In genomic region chr14:31456841-31457664, GRCh38 we compare ENCODE assay signal across 8 cellular contexts. TPM values are rescaled to one million over a fixed set of nuclear protein-coding genes. Genes with fewer than 3 reads are reported as not detected.
A peak's percentile ranks its signal among the peaks of the same experiment; 100 is the strongest.
DNase-seq lines count a peak whose midpoint lies in the region; ATAC-seq and TF ChIP-seq lines count a peak whose summit lies in the region.

Gene DTD2 (minus strand): TSS chr14:31457506. CDS start chr14:31457393, 113 bp downstream.

- WGBS in esophagus, 2 donors, result 3% methylated on average over 68 to 70 of the region's 70 CpGs

- H3K36me3 ChIP-seq in esophagus (ENCODE audit: control insufficient read depth in 2 of 2, insufficient read depth in 2 of 2, low read length in 1 of 2) (no peaks in the 10 kb centered on the region), muscle layer of duodenum (ENCODE audit: control insufficient read depth in 1 of 2, insufficient read depth in 2 of 2, low read length in 2 of 2) (peaks cover 2 to 4% of the 10 kb centered on the region in 2 donors)

- H3K27me3 ChIP-seq in esophagus (ENCODE audit: control insufficient read depth in 1 of 2, insufficient read depth in 2 of 2, low read length in 2 of 2), result no peaks in the 10 kb centered on the region
- H3K27me3 ChIP-seq in muscle layer of duodenum (ENCODE audit: low read depth, low read length), result no peaks in the 10 kb centered on the region

- peak within 1 kb of the TSS; percentile 89 to 90 for H3K27ac ChIP-seq in esophagus (ENCODE audit: low read depth in 2 of 2, low read length in 1 of 2)
- H3K27ac ChIP-seq in muscle layer of duodenum (ENCODE audit: low read length), result peak within 1 kb of the TSS; percentile 93

- DNase-seq in DMS53 treated with DMSO at 0.1 percent for 48 hours (lab: John Stamatoyannopoulos, UW; ENCODE audit: unreplicated experiment), result peak; percentile 78
- DNase-seq in KG1 (lab: John Stamatoyannopoulos, UW), result peak; percentile 95
- DNase-seq in activated T-cell treated with anti-CD3 and anti-CD28 coated beads, Interleukin-2, amount 50 U/mL, for 48 hours, result peak; percentile 93 to 95
- peak; percentile 81 to 87 for DNase-seq in stimulated activated CD8-positive, alpha-beta memory T cell treated with anti-CD3 and anti-CD28 coated beads, Interleukin-7, amount 100 ng/mL, for 4 hours (ENCODE audit: low read depth in 2 of 2)

- ATAC-seq in GM21723 (IDR thresholded peaks at IDR 0.05; ENCODE audit: unreplicated experiment), result peak; percentile 99

- H3K4me3 ChIP-seq in esophagus (ENCODE audit: low read depth in 1 of 2, low read length in 2 of 2) (peak within 1 kb of the TSS; percentile 64 to 92), muscle layer of duodenum (ENCODE audit: low read depth in 1 of 2, low read length in 2 of 2) (peak within 1 kb of the TSS; percentile 60 to 93)

- no peaks in the 10 kb centered on the region for H3K4me1 ChIP-seq in esophagus (ENCODE audit: control insufficient read depth in 2 of 2, insufficient read depth in 2 of 2, low read length in 1 of 2)
- H3K4me1 ChIP-seq in muscle layer of duodenum (ENCODE audit: control insufficient read depth in 1 of 2, insufficient read depth in 2 of 2, low read length in 2 of 2), result peaks cover 0 to 4% of the 10 kb centered on the region in 2 donors

- H3K9me3 ChIP-seq in esophagus (ENCODE audit: control insufficient read depth in 2 of 2, insufficient read depth in 1 of 2, low read depth in 1 of 2, low read length in 1 of 2) (no peaks in the 10 kb centered on the region), muscle layer of duodenum (ENCODE audit: control insufficient read depth in 1 of 2, low read length in 2 of 2) (no peaks in the 10 kb centered on the region)

TF ChIP-seq in PFSK-1, 5 proteins besides CTCF, POLR2A, EP300 and RAD21:
- TF ChIP-seq SIN3A (IDR thresholded peaks at IDR 0.05; ENCODE audit: borderline replicate concordance, insufficient read depth, low read length), result no peak
- TF ChIP-seq TAF1 (IDR thresholded peaks at IDR 0.05; ENCODE audit: borderline replicate concordance, insufficient read depth, low read length), result 0 out of 2 replicates have a peak, but pooled peaks have one; percentile 74
- no peak for TF ChIP-seq FOXP2 (optimal IDR thresholded peaks at IDR 0.05; ENCODE audit: borderline replicate concordance, extremely low read depth, extremely low read length, insufficient read depth)
- TF ChIP-seq, protein P1, sequence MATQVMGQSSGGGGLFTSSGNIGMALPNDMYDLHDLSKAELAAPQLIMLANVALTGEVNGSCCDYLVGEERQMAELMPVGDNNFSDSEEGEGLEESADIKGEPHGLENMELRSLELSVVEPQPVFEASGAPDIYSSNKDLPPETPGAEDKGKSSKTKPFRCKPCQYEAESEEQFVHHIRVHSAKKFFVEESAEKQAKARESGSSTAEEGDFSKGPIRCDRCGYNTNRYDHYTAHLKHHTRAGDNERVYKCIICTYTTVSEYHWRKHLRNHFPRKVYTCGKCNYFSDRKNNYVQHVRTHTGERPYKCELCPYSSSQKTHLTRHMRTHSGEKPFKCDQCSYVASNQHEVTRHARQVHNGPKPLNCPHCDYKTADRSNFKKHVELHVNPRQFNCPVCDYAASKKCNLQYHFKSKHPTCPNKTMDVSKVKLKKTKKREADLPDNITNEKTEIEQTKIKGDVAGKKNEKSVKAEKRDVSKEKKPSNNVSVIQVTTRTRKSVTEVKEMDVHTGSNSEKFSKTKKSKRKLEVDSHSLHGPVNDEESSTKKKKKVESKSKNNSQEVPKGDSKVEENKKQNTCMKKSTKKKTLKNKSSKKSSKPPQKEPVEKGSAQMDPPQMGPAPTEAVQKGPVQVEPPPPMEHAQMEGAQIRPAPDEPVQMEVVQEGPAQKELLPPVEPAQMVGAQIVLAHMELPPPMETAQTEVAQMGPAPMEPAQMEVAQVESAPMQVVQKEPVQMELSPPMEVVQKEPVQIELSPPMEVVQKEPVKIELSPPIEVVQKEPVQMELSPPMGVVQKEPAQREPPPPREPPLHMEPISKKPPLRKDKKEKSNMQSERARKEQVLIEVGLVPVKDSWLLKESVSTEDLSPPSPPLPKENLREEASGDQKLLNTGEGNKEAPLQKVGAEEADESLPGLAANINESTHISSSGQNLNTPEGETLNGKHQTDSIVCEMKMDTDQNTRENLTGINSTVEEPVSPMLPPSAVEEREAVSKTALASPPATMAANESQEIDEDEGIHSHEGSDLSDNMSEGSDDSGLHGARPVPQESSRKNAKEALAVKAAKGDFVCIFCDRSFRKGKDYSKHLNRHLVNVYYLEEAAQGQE (IDR thresholded peaks at IDR 0.05; ENCODE audit: insufficient read depth in 1 of 2, low read depth in 2 of 2, low read length in 2 of 2), result 0 out of 4 replicates have a peak, but pooled peaks of 1 of the 2 experiments have one; percentile 5
- peak; percentile 81 for TF ChIP-seq POLR2AphosphoS5 (IDR thresholded peaks at IDR 0.05; ENCODE audit: low read depth, low read length)

RNA-seq across cellular contexts. Expression of gene DTD2, which starts in this region (rescaled TPM):
- 12.5 TPM for polyA plus RNA-seq in PFSK-1 (2012; ENCODE audit: insufficient read length, low read depth)
- 10 to 100 TPM in 1 of 2 donors, 1 to 10 TPM in 1; 9.0 to 12.2 TPM for polyA plus RNA-seq in esophagus

Comparison
In these comparisons a context has a peak if more than half of its experiments do, and no peak if none do; other contexts are left out.
1. Peak in every context shown above with its lines: DNase-seq, ATAC-seq, H3K4me3 ChIP-seq and H3K27ac ChIP-seq.